Comparison of ENCODE assay signal across 8 cellular contexts in genomic region chr1:19310720-19311502, GRCh38. TPM values are rescaled to one million over a fixed set of nuclear protein-coding genes. Genes with fewer than 3 reads are reported as not detected.
DNase-seq lines count a peak whose midpoint lies in the region; ATAC-seq and TF ChIP-seq lines count a peak whose summit lies in the region.

No MANE protein-coding gene starts in this region.

- H3K9me3 ChIP-seq in SJCRH30 (replicated peaks) (no peaks in the 10 kb centered on the region), esophagus squamous epithelium (no peaks in the 10 kb centered on the region), ovary (no peaks in the 10 kb centered on the region)

- H3K4me3 ChIP-seq in SJCRH30: peak overlapping the region; percentile 92
- H3K4me3 ChIP-seq in esophagus squamous epithelium: peak overlapping the region; percentile 71 to 98 (median 89)
- peak overlapping the region; percentile 87 for H3K4me3 ChIP-seq in ovary

- WGBS in esophagus squamous epithelium, 2 donors: 29 to 37% methylated on average over 8 to 13 of the region's 13 CpGs
- 28 to 38% (median 35%) methylated on average over 13 of the region's 13 CpGs for WGBS in ovary, 3 donors

- peaks cover 9% of the 10 kb centered on the region for H3K36me3 Mint-ChIP-seq in activated T-cell treated with anti-CD3 and anti-CD28 coated beads, Interleukin-2, amount 50 U/mL, for 4 hours (ENCODE audit: insufficient read depth)

- peaks cover 33% of the 10 kb centered on the region for H3K4me1 Mint-ChIP-seq in activated T-cell treated with anti-CD3 and anti-CD28 coated beads, Interleukin-2, amount 50 U/mL, for 4 hours (ENCODE audit: low read depth)

- no peak for ATAC-seq in activated T-cell treated with anti-CD3 and anti-CD28 coated beads, Interleukin-2, amount 50 U/mL, for 4 hours
- no peak for ATAC-seq in GM19452 (IDR thresholded peaks at IDR 0.05; ENCODE audit: unreplicated experiment)
- ATAC-seq in GM21529 (IDR thresholded peaks at IDR 0.05; ENCODE audit: unreplicated experiment): no peak

- no peak for DNase-seq in activated T-cell treated with anti-CD3 and anti-CD28 coated beads, Interleukin-2, amount 50 U/mL, for 4 hours
- DNase-seq in activated T-cell treated with anti-CD3 and anti-CD28 coated beads for 4 hours: no peak
- DNase-seq in SJCRH30: peak in 1 of 2 experiments; percentile 33
- DNase-seq in esophagus squamous epithelium (lab: John Stamatoyannopoulos, UW): no peak
- peak in 1 of 5 donors; percentile 33 for DNase-seq in ovary
- no peak for DNase-seq in GM19240 (ENCODE audit: insufficient read length, low spot score)

- H3K4me1 ChIP-seq in SJCRH30 (peaks cover 5% of the 10 kb centered on the region; the same call in 1 of the 2 replicates), esophagus squamous epithelium (peaks cover 16 to 69% (median 17%) of the 10 kb centered on the region in 3 donors), ovary (ENCODE audit: insufficient read depth) (peaks cover 14% of the 10 kb centered on the region)

- H3K27me3 Mint-ChIP-seq in activated T-cell treated with anti-CD3 and anti-CD28 coated beads, Interleukin-2, amount 50 U/mL, for 4 hours (ENCODE audit: low read depth): no peaks in the 10 kb centered on the region

- no peak for TF ChIP-seq CTCF in esophagus squamous epithelium (IDR thresholded peaks at IDR 0.05)
- no peak for TF ChIP-seq CTCF in ovary (IDR thresholded peaks at IDR 0.05)

- no peaks in the 10 kb centered on the region for H3K27me3 ChIP-seq in SJCRH30
- H3K27me3 ChIP-seq in esophagus squamous epithelium: no peaks in the 10 kb centered on the region
- no peaks in the 10 kb centered on the region for H3K27me3 ChIP-seq in ovary

- TF ChIP-seq EP300 in ovary (IDR thresholded peaks at IDR 0.05): no peak

- H3K4me3 Mint-ChIP-seq in activated T-cell treated with anti-CD3 and anti-CD28 coated beads, Interleukin-2, amount 50 U/mL, for 4 hours: peak overlapping the region; percentile 89

- peak overlapping the region; percentile 51; the same call in 1 of the 2 replicates for H3K27ac ChIP-seq in SJCRH30
- H3K27ac ChIP-seq in esophagus squamous epithelium: peak overlapping the region in 3 of 4 donors; percentile 69 to 87 (median 85)
- H3K27ac ChIP-seq in ovary: peak overlapping the region in 1 of 2 donors; percentile 13

- TF ChIP-seq POLR2A in esophagus squamous epithelium (IDR thresholded peaks at IDR 0.05): no peak
- no peak for TF ChIP-seq POLR2A in ovary (IDR thresholded peaks at IDR 0.05)

- intact Hi-C loops in esophagus squamous epithelium (cut with DNase I): no loop called here
- intact Hi-C loops in ovary (cut with DNase I): no loop called here

- peaks cover 17% of the 10 kb centered on the region for H3K36me3 ChIP-seq in SJCRH30
- H3K36me3 ChIP-seq in esophagus squamous epithelium: peaks cover 9 to 31% (median 14%) of the 10 kb centered on the region in 3 donors
- H3K36me3 ChIP-seq in ovary: no peaks in the 10 kb centered on the region

- no peaks in the 10 kb centered on the region for H3K9me3 Mint-ChIP-seq in activated T-cell treated with anti-CD3 and anti-CD28 coated beads, Interleukin-2, amount 50 U/mL, for 4 hours

RNA-seq across cellular contexts. Expression of gene AKR7A2, which starts 1.0 kb away (rescaled TPM):
- 10 to 100 TPM; 19.2 to 26.3 (median 20.5) TPM for total RNA-seq in activated T-cell treated with anti-CD3 and anti-CD28 coated beads, Interleukin-2, amount 50 U/mL, for 4 hours
- total RNA-seq in SJCRH30 (2014; rRNA removed; shearing (Covaris generic)): 64.0 and 71.6 TPM in 2 replicates
- 10 to 100 TPM; 57.7 to 93.4 (median 70.3) TPM for total RNA-seq in esophagus squamous epithelium
- 10 to 100 TPM; 44.6 to 83.6 (median 68.1) TPM for total RNA-seq in ovary
- 10 to 100 TPM; 37.9 to 51.8 TPM for polyA plus RNA-seq in ovary

RNA-seq across cellular contexts. Expression of gene SLC66A1, which starts 1.2 kb away (rescaled TPM):
- 1 to 10 TPM; 2.8 to 4.3 (median 3.6) TPM for total RNA-seq in activated T-cell treated with anti-CD3 and anti-CD28 coated beads, Interleukin-2, amount 50 U/mL, for 4 hours
- 31.3 and 33.4 TPM in 2 replicates for total RNA-seq in SJCRH30 (2014; rRNA removed; shearing (Covaris generic))
- total RNA-seq in esophagus squamous epithelium (10 to 100 TPM in 2 of 4 donors, 1 to 10 TPM in 2; 6.8 to 14.3 (median 10.3) TPM), ovary (10 to 100 TPM in 5 of 7 donors, 1 to 10 TPM in 2; 9.2 to 15.2 (median 10.4) TPM)
- polyA plus RNA-seq in ovary: 1 to 10 TPM; 2.4 to 10.0 TPM

RNA-seq across cellular contexts. Expression of gene AKR7A3, which starts 22.3 kb away (rescaled TPM):
- 1 to 10 TPM in 2 of 3 donors, under 1 TPM in 1; 0.53 to 1.3 (median 1.0) TPM for total RNA-seq in activated T-cell treated with anti-CD3 and anti-CD28 coated beads, Interleukin-2, amount 50 U/mL, for 4 hours
- 0.06 and 0.25 TPM in 2 replicates for total RNA-seq in SJCRH30 (2014; rRNA removed; shearing (Covaris generic))
- 1 to 10 TPM in 3 of 4 donors, under 1 TPM in 1; 0.50 to 2.4 (median 2.0) TPM for total RNA-seq in esophagus squamous epithelium
- total RNA-seq in ovary: 1 to 10 TPM; 1.7 to 3.5 (median 2.0) TPM
- under 1 TPM; 0.23 to 0.96 TPM for polyA plus RNA-seq in ovary

RNA-seq across cellular contexts. Expression of gene MRTO4, which starts 59.3 kb away (rescaled TPM):
- total RNA-seq in activated T-cell treated with anti-CD3 and anti-CD28 coated beads, Interleukin-2, amount 50 U/mL, for 4 hours: 100 to 1,000 TPM; 199 to 231 (median 207) TPM
- 84.7 and 87.0 TPM in 2 replicates for total RNA-seq in SJCRH30 (2014; rRNA removed; shearing (Covaris generic))
- 10 to 100 TPM; 25.4 to 48.3 (median 34.2) TPM for total RNA-seq in esophagus squamous epithelium
- 10 to 100 TPM; 14.3 to 49.1 (median 29.9) TPM for total RNA-seq in ovary
- 10 to 100 TPM; 23.2 to 25.3 TPM for polyA plus RNA-seq in ovary

RNA-seq across cellular contexts. Expression of gene EMC1, which starts 59.6 kb away (rescaled TPM):
- total RNA-seq in activated T-cell treated with anti-CD3 and anti-CD28 coated beads, Interleukin-2, amount 50 U/mL, for 4 hours: 10 to 100 TPM; 74.8 to 79.6 (median 77.0) TPM
- 60.9 and 68.5 TPM in 2 replicates for total RNA-seq in SJCRH30 (2014; rRNA removed; shearing (Covaris generic))
- total RNA-seq in esophagus squamous epithelium (10 to 100 TPM; 18.7 to 38.0 (median 34.7) TPM), ovary (10 to 100 TPM; 22.5 to 53.9 (median 34.4) TPM)
- 10 to 100 TPM; 15.0 to 36.7 TPM for polyA plus RNA-seq in ovary
